Comparison of ENCODE assay signal across 9 cellular contexts in genomic region chr3:195102609-195103467, GRCh38.
A peak's percentile ranks its signal among the peaks of the same experiment; 100 is the strongest.
DNase-seq lines count a peak whose midpoint lies in the region; ATAC-seq and TF ChIP-seq lines count a peak whose summit lies in the region.
"Had no signal": no experiment of that assay in that cellular context is flagged by ENCODE, and none has a peak within 500 bp of the region (broad histone marks: within the 10 kb centered on the region; RNA-seq: fewer than 3 reads in every experiment).

No MANE protein-coding gene starts in this region.

- TF ChIP-seq EP300 in SK-N-SH (IDR thresholded peaks at IDR 0.05; ENCODE audit: borderline replicate concordance in 1 of 2, low read depth in 1 of 2, low read length in 1 of 2) = peak in 1 of 2 experiments; percentile 33; a peak in 1 of 4 replicates

- no peaks in the 10 kb centered on the region; the same call in 1 of the 2 replicates for H3K79me2 ChIP-seq in SK-N-SH (ENCODE audit: insufficient read depth)

- H3K27ac ChIP-seq in SK-N-SH (ENCODE audit: low read depth in 2 of 2, low read length in 1 of 2) = peak overlapping the region; percentile 61 to 89

- TF ChIP-seq RAD21 in SK-N-SH (IDR thresholded peaks at IDR 0.05; ENCODE audit: low read length) = no peak

- no peaks in the 10 kb centered on the region for H4K20me1 ChIP-seq in SK-N-SH (ENCODE audit: insufficient read depth)

- POLR2A ChIA-PET in SK-N-SH (lab: Yijun Ruan, JAX) = no interaction called here

- H3K9me2 ChIP-seq in SK-N-SH = no peaks in the 10 kb centered on the region

- no peaks in the 10 kb centered on the region for H3K36me3 ChIP-seq in SK-N-SH (replicated peaks in 1 of 2; ENCODE audit: control insufficient read depth in 1 of 2, insufficient read depth in 2 of 2, low read length in 1 of 2)

- peak overlapping the region; percentile 24; the same call in 1 of the 2 replicates for H3K9ac ChIP-seq in SK-N-SH

- peaks cover 21% of the 10 kb centered on the region for H3F3A ChIP-seq in SK-N-SH (replicated peaks; ENCODE audit: insufficient read depth)

- DNase-seq in GM04503 (ENCODE audit: low read depth) = peak; percentile 88
- no peak for DNase-seq in SK-N-SH
- DNase-seq in fibroblast of the conjunctiva (ENCODE audit: low read depth) = peak; percentile 79
- DNase-seq in pulmonary artery endothelial cell (ENCODE audit: low read depth, low spot score) = peak; percentile 93
- DNase-seq in NCI-H2171 treated with DMSO at 0.1 percent for 48 hours (lab: John Stamatoyannopoulos, UW) = no peak
- DNase-seq: NCI-H524 had no signal

- 60% methylated on average over 32 of the region's 32 CpGs for WGBS in SK-N-SH (ENCODE audit: low lambda C conversion rate)

- H3K4me3 ChIP-seq in SK-N-SH (ENCODE audit: low read depth in 2 of 2, low read length in 1 of 2) = no peak overlapping the region

- 0 out of 2 replicates have a peak overlapping the region, but pooled peaks have one; percentile 27 for H3K4me2 ChIP-seq in SK-N-SH

- ATAC-seq in HG03442 (IDR thresholded peaks at IDR 0.05; ENCODE audit: unreplicated experiment) (no peak), HG02588 (IDR thresholded peaks at IDR 0.05; ENCODE audit: unreplicated experiment) (no peak), HG02938 (IDR thresholded peaks at IDR 0.05; ENCODE audit: unreplicated experiment) (no peak)

- peak overlapping the region; percentile 61; the same call in 1 of the 2 replicates for H2AFZ ChIP-seq in SK-N-SH (ENCODE audit: low read depth)

- H3K9me3 ChIP-seq in SK-N-SH = no peaks in the 10 kb centered on the region

- H3K27me3 ChIP-seq in SK-N-SH (ENCODE audit: insufficient read depth) = no peaks in the 10 kb centered on the region

- H3K4me1 ChIP-seq in SK-N-SH (ENCODE audit: control insufficient read depth in 1 of 2, insufficient read depth in 2 of 2, low read depth in 1 of 2, low read length in 1 of 2) = peaks cover 24 to 28% of the 10 kb centered on the region in 2 experiments

- TF ChIP-seq CTCF in SK-N-SH (IDR thresholded peaks at IDR 0.05) = no peak

- CTCF ChIA-PET in SK-N-SH (lab: Yijun Ruan, JAX) = interaction anchor here (2.7 to 6.4 kb wide), 2 partner anchors 420 kb away, joined by 17 to 96 read pairs; no protein-coding TSS in a partner anchor

TF ChIP-seq in SK-N-SH, 30 proteins besides CTCF, POLR2A, EP300 and RAD21:
- TF ChIP-seq CHD2 (IDR thresholded peaks at IDR 0.05; ENCODE audit: low read length, partially characterized antibody) (no peak), RCOR1 (IDR thresholded peaks at IDR 0.05; ENCODE audit: low read length) (no peak), PBX3 (IDR thresholded peaks at IDR 0.05) (peak; percentile 47; the same call in 1 of the 2 replicates), RFX5 (IDR thresholded peaks at IDR 0.05; ENCODE audit: low read length) (no peak), NFIC (IDR thresholded peaks at IDR 0.05; ENCODE audit: borderline replicate concordance) (peak; percentile 81), YY1 (IDR thresholded peaks at IDR 0.05; ENCODE audit: low read depth) (peak; percentile 82; the same call in 1 of the 2 replicates), ELF1 (IDR thresholded peaks at IDR 0.05) (no peak), SIN3A (IDR thresholded peaks at IDR 0.05; ENCODE audit: borderline replicate concordance, low read depth, low read length) (no peak; the same call in 1 of the 2 replicates), TAF1 (IDR thresholded peaks at IDR 0.05; ENCODE audit: borderline replicate concordance, low read depth, low read length) (no peak), IRF3 (IDR thresholded peaks at IDR 0.05; ENCODE audit: low read depth, low read length) (no peak), GABPA (IDR thresholded peaks at IDR 0.05; ENCODE audit: low read depth) (no peak), FOSL2 (IDR thresholded peaks at IDR 0.05; ENCODE audit: borderline replicate concordance, low read depth) (no peak; the same call in 1 of the 2 replicates), TEAD4 (IDR thresholded peaks at IDR 0.05; ENCODE audit: borderline replicate concordance, insufficient read depth) (no peak; the same call in 1 of the 2 replicates), NRF1 (IDR thresholded peaks at IDR 0.05; ENCODE audit: low read depth, low read length) (no peak), POLR2AphosphoS5 (IDR thresholded peaks at IDR 0.05; ENCODE audit: low read depth, low read length) (peak; percentile 46; the same call in 1 of the 2 replicates)

Comparison
In these comparisons a context has a peak if more than half of its experiments do, and no peak if none do; other contexts are left out.
1. DNase-seq: peak in GM04503 (single experiment), fibroblast of the conjunctiva (single experiment) and pulmonary artery endothelial cell (single experiment); none in SK-N-SH (single experiment) and NCI-H2171 treated with DMSO at 0.1 percent for 48 hours (single experiment).